Comparison of ENCODE assay signal across 9 cellular contexts in genomic region chr1:120849294-120850070, GRCh38. TPM values are rescaled to one million over a fixed set of nuclear protein-coding genes. Genes with fewer than 3 reads are reported as not detected.
DNase-seq lines count a peak whose midpoint lies in the region; ATAC-seq and TF ChIP-seq lines count a peak whose summit lies in the region.
"Not testable (repeated sequence)": the region's sequence is repeated elsewhere in the genome, so short reads cannot be mapped to it uniquely, and the experiment has no call there.
"Had no signal": no experiment of that assay in that cellular context is flagged by ENCODE, and none has a peak within 500 bp of the region (broad histone marks: within the 10 kb centered on the region; RNA-seq: fewer than 3 reads in every experiment).

No MANE protein-coding gene starts in this region.

- in situ Hi-C loops in Caki2 (cut with HindIII; ENCODE audit: low pct_unique_long_range_greater_than_20kb, low sequenced_read_pairs): not testable (repeated sequence)

- DNase-seq in Caki2 (ENCODE audit: low read depth): peak; percentile 0
- DNase-seq in T-helper 17 cell: peak in 1 of 3 donors; percentile 25
- peak; percentile 56 for DNase-seq in activated CD8-positive, alpha-beta T cell treated with anti-CD3 and anti-CD28 coated beads, Interleukin-2, amount 10 ng/mL, durations not matched to agents 7 days and 5 days
- peak; percentile 3 for DNase-seq in hepatocyte (ENCODE audit: low spot score)
- DNase-seq in neural progenitor cell (ENCODE audit: low spot score): peak; percentile 10
- DNase-seq in stimulated activated naive CD8-positive, alpha-beta T cell treated with anti-CD3 and anti-CD28 coated beads, Interleukin-15, amount 100 ng/mL, for 72 hours: peak; percentile 36 to 58

- POLR2A ChIA-PET in activated CD8-positive, alpha-beta T cell treated with anti-CD3 and anti-CD28 coated beads, Interleukin-2, amount 10 ng/mL, durations not matched to agents 7 days and 5 days (lab: Charles Lee): not testable (repeated sequence)

- not testable (repeated sequence) for H3K36me3 Mint-ChIP-seq in IgD-negative memory B cell; T-helper 17 cell (ENCODE audit: low read depth); activated CD8-positive, alpha-beta T cell treated with anti-CD3 and anti-CD28 coated beads, Interleukin-2, amount 10 ng/mL, durations not matched to agents 7 days and 5 days (ENCODE audit: low read depth); activated naive CD8-positive, alpha-beta T cell; neural progenitor cell

- CTCF ChIA-PET in activated CD8-positive, alpha-beta T cell treated with anti-CD3 and anti-CD28 coated beads, Interleukin-2, amount 10 ng/mL, durations not matched to agents 7 days and 5 days (lab: Charles Lee): not testable (repeated sequence)

- not testable (repeated sequence) for TF ChIP-seq CTCF in hepatocyte (IDR thresholded peaks at IDR 0.05; ENCODE audit: poor library complexity); neural progenitor cell (IDR thresholded peaks at IDR 0.05)

- not testable (repeated sequence) for H3K4me1 Mint-ChIP-seq in IgD-negative memory B cell; T-helper 17 cell; activated naive CD8-positive, alpha-beta T cell (ENCODE audit: low read depth); neural progenitor cell; stimulated activated naive CD8-positive, alpha-beta T cell treated with anti-CD3 and anti-CD28 coated beads, Interleukin-15, amount 100 ng/mL, for 72 hours
- H3K4me1 Mint-ChIP-seq in activated CD8-positive, alpha-beta T cell treated with anti-CD3 and anti-CD28 coated beads, Interleukin-2, amount 10 ng/mL, durations not matched to agents 7 days and 5 days (ENCODE audit: low read depth): peaks cover 18% of the 10 kb centered on the region

- H3K4me2 ChIP-seq in hepatocyte (peak overlapping the region; percentile 69), neural progenitor cell (peak overlapping the region; percentile 63)

- H3K9me2 ChIP-seq in hepatocyte (replicated peaks; ENCODE audit: insufficient read depth): not testable (repeated sequence)

- not testable (repeated sequence) for H3K9ac ChIP-seq in neural progenitor cell

- H3K4me3 Mint-ChIP-seq in IgD-negative memory B cell (peak overlapping the region; percentile 67 to 96 (median 74)), T-helper 17 cell (peak overlapping the region; percentile 28)
- peak overlapping the region; percentile 72 for H3K4me3 Mint-ChIP-seq in activated CD8-positive, alpha-beta T cell treated with anti-CD3 and anti-CD28 coated beads, Interleukin-2, amount 10 ng/mL, durations not matched to agents 7 days and 5 days
- peak overlapping the region; percentile 87 for H3K4me3 Mint-ChIP-seq in activated naive CD8-positive, alpha-beta T cell
- H3K4me3 Mint-ChIP-seq in neural progenitor cell: not testable (repeated sequence)
- peak overlapping the region; percentile 84 to 86 for H3K4me3 Mint-ChIP-seq in stimulated activated naive CD8-positive, alpha-beta T cell treated with anti-CD3 and anti-CD28 coated beads, Interleukin-15, amount 100 ng/mL, for 72 hours

- not testable (repeated sequence) for H3K36me3 ChIP-seq in hepatocyte (replicated peaks; ENCODE audit: insufficient read depth, low read depth); neural progenitor cell

- H3K9me3 Mint-ChIP-seq in IgD-negative memory B cell; activated CD8-positive, alpha-beta T cell treated with anti-CD3 and anti-CD28 coated beads, Interleukin-2, amount 10 ng/mL, durations not matched to agents 7 days and 5 days (ENCODE audit: insufficient read depth); activated naive CD8-positive, alpha-beta T cell (ENCODE audit: low read depth); neural progenitor cell; stimulated activated naive CD8-positive, alpha-beta T cell treated with anti-CD3 and anti-CD28 coated beads, Interleukin-15, amount 100 ng/mL, for 72 hours: not testable (repeated sequence)

- not testable (repeated sequence) for H2AFZ ChIP-seq in hepatocyte; neural progenitor cell (replicated peaks)

- not testable (repeated sequence) for H3F3A ChIP-seq in neural progenitor cell (ENCODE audit: low read depth)

- 66% methylated on average over 14 of the region's 21 CpGs for WGBS in hepatocyte (ENCODE audit: low lambda C conversion rate, missing lambda C conversion rate)

- H3K27ac ChIP-seq in hepatocyte: peak overlapping the region; percentile 89
- not testable (repeated sequence) for H3K27ac ChIP-seq in neural progenitor cell

- H3K27ac Mint-ChIP-seq in IgD-negative memory B cell: peak overlapping the region in 1 of 3 donors; percentile 85
- H3K27ac Mint-ChIP-seq in T-helper 17 cell: peak overlapping the region; percentile 95
- H3K27ac Mint-ChIP-seq in activated CD8-positive, alpha-beta T cell treated with anti-CD3 and anti-CD28 coated beads, Interleukin-2, amount 10 ng/mL, durations not matched to agents 7 days and 5 days: peak overlapping the region; percentile 92
- peak overlapping the region; percentile 10 for H3K27ac Mint-ChIP-seq in activated naive CD8-positive, alpha-beta T cell
- H3K27ac Mint-ChIP-seq in neural progenitor cell: not testable (repeated sequence)
- peak overlapping the region in 1 of 2 donors; percentile 89 for H3K27ac Mint-ChIP-seq in stimulated activated naive CD8-positive, alpha-beta T cell treated with anti-CD3 and anti-CD28 coated beads, Interleukin-15, amount 100 ng/mL, for 72 hours

- H3K4me3 ChIP-seq in hepatocyte: not testable (repeated sequence)
- H3K4me3 ChIP-seq in neural progenitor cell: peak overlapping the region; percentile 37

- H4K20me1 ChIP-seq in hepatocyte (ENCODE audit: insufficient read depth, poor library complexity, severe bottlenecking); neural progenitor cell (ENCODE audit: low read depth): not testable (repeated sequence)

- not testable (repeated sequence) for H3K27me3 Mint-ChIP-seq in IgD-negative memory B cell; T-helper 17 cell; activated CD8-positive, alpha-beta T cell treated with anti-CD3 and anti-CD28 coated beads, Interleukin-2, amount 10 ng/mL, durations not matched to agents 7 days and 5 days (ENCODE audit: low read depth); activated naive CD8-positive, alpha-beta T cell; neural progenitor cell (ENCODE audit: insufficient read depth, low read depth); stimulated activated naive CD8-positive, alpha-beta T cell treated with anti-CD3 and anti-CD28 coated beads, Interleukin-15, amount 100 ng/mL, for 72 hours

- ATAC-seq in T-helper 17 cell: peak; percentile 12
- peak; percentile 40 for ATAC-seq in activated CD8-positive, alpha-beta T cell treated with anti-CD3 and anti-CD28 coated beads, Interleukin-2, amount 10 ng/mL, durations not matched to agents 7 days and 5 days
- peak; percentile 11 for ATAC-seq in stimulated activated naive CD8-positive, alpha-beta T cell treated with anti-CD3 and anti-CD28 coated beads, Interleukin-15, amount 100 ng/mL, for 72 hours

- H3K4me1 ChIP-seq in hepatocyte (ENCODE audit: insufficient read depth); neural progenitor cell: not testable (repeated sequence)

- not testable (repeated sequence) for H3K79me2 ChIP-seq in hepatocyte; neural progenitor cell (ENCODE audit: low read depth)

- H3K9me3 ChIP-seq in T-helper 17 cell (ENCODE audit: control insufficient read depth, low read length, poor library complexity, severe bottlenecking); hepatocyte (ENCODE audit: low read depth); neural progenitor cell (ENCODE audit: low read depth): not testable (repeated sequence)

- not testable (repeated sequence) for H3K27me3 ChIP-seq in hepatocyte, neural progenitor cell

RNA-seq across cellular contexts. Expression of gene PPIAL4A, which starts 40.1 kb away (rescaled TPM):
- not detected in 2 replicates for total RNA-seq in Caki2 (2014; rRNA removed; shearing (Covaris generic); ENCODE audit: low replicate concordance)
- polyA plus RNA-seq in IgD-negative memory B cell (not detected), hepatocyte (not detected in 2 replicates)
- total RNA-seq in T-helper 17 cell (not detected), hepatocyte (not detected in 2 replicates), neural progenitor cell (ENCODE audit: low replicate concordance) (not detected in 2 replicates)
- not detected for total RNA-seq in activated CD8-positive, alpha-beta T cell treated with anti-CD3 and anti-CD28 coated beads, Interleukin-2, amount 10 ng/mL, durations not matched to agents 7 days and 5 days
- total RNA-seq: SJSA1 had no signal
